ENCODE assay signal across 8 cellular contexts in the genomic region with DNA sequence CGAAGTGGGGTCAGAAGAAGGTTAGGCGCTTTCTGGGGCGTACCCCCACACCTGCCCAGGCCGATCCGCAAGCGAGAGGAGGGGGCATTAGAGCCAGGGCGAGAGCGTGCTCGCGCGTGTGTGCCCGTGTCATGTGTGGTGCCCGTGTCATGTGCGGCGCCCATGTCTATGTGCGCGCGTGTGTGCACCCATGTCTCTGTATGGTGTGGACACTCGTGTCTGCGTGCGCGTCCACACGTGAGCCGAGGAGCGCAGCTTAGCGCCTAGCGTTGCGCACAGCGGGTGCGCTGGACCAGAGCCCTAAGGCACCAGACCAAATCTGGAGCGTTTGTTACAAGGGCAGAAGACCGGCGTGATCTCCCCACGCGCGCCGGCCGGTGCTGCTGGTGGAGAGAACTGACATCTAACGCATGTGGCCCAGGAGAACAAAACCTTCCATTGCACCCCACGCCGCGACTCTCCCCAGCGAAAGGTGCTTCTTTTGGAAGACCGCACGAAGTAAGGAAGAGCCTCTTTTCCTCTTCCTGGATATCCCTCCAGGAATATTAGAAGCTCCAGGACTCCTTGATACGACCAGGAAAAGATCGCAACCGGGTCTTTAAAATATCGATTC. TPM values are rescaled to one million over a fixed set of nuclear protein-coding genes. Genes with fewer than 3 reads are reported as not detected.
A peak's percentile ranks its signal among the peaks of the same experiment; 100 is the strongest.
DNase-seq lines count a peak whose midpoint lies in the region; TF ChIP-seq lines count a peak whose summit lies in the region.

No MANE protein-coding gene starts in this region.

- H3K4me2 ChIP-seq in OCI-LY7 (ENCODE audit: low read length), result no peak overlapping the region

- POLR2A ChIA-PET in HEK293 (lab: Yijun Ruan, JAX), result interaction anchor here (1.0 to 4.0 kb wide), 2 partner anchors 71 to 197 kb away, joined by 3 to 26 read pairs; a partner anchor contains a TSS
- POLR2A ChIA-PET in OCI-LY7 (lab: Charles Lee), result interaction anchor here (0.7 kb wide), 1 partner anchor 63 kb away, joined by 3 read pairs; no protein-coding TSS in a partner anchor

- H3K4me3 ChIP-seq in GM06990 (replicated peaks; ENCODE audit: low read depth, low read length), result peak overlapping the region; percentile 76
- peak overlapping the region; percentile 67 for H3K4me3 ChIP-seq in HEK293 (ENCODE audit: low read depth, low read length)
- H3K4me3 ChIP-seq in OCI-LY7 (ENCODE audit: low read depth, low read length, poor library complexity, severe bottlenecking), result no peak overlapping the region

- no peak overlapping the region; the same call in 1 of the 2 replicates for H3K27ac ChIP-seq in HEK293 (ENCODE audit: extremely low read depth, low read depth, low read length)
- H3K27ac ChIP-seq in OCI-LY7 (ENCODE audit: low read depth, low read length, poor library complexity, severe bottlenecking), result no peak overlapping the region

- H3K27me3 ChIP-seq in GM06990 (replicated peaks; ENCODE audit: control insufficient read depth, insufficient read depth, low read length), result no peaks in the 10 kb centered on the region

- BruUV-seq in OCI-LY7 (replicated peaks; lab: Mats Ljungman, UMichigan), result no TSS peak

- H3K9me3 ChIP-seq in HEK293 (ENCODE audit: control insufficient read depth, insufficient read depth, low read depth, low read length) (no peaks in the 10 kb centered on the region), OCI-LY7 (ENCODE audit: low read length) (no peaks in the 10 kb centered on the region)

- DNase-seq in GM06990 (ENCODE audit: extremely low read depth, insufficient read length) (peak; percentile 49), NCI-H748 treated with DMSO at 0.1 percent for 48 hours (lab: John Stamatoyannopoulos, UW) (peak; percentile 40), amygdala (lab: John Stamatoyannopoulos, UW) (peak in 47 of 56 donors; percentile 13 to 75 (median 43)), hepatic stellate cell (ENCODE audit: low spot score) (peak; percentile 24), retina (peak; percentile 77), NCI-H774 (lab: John Stamatoyannopoulos, UW) (no peak), OCI-LY7 (ENCODE audit: low spot score) (no peak)

- H3K9me2 ChIP-seq in OCI-LY7 (ENCODE audit: insufficient read depth, low read length), result no peaks in the 10 kb centered on the region

- H3K36me3 ChIP-seq in GM06990 (ENCODE audit: control insufficient read depth, insufficient read depth, low read length), result no peaks in the 10 kb centered on the region
- no peaks in the 10 kb centered on the region for H3K36me3 ChIP-seq in HEK293 (ENCODE audit: control insufficient read depth in 2 of 2, insufficient read depth in 1 of 2, low read length in 2 of 2)
- no peaks in the 10 kb centered on the region for H3K36me3 ChIP-seq in OCI-LY7 (ENCODE audit: insufficient read depth, low read length)

- intact Hi-C loops in OCI-LY7 (cut with micrococcal nuclease; ENCODE audit: unreplicated experiment), result no loop called here

- no peaks in the 10 kb centered on the region for H3K79me2 ChIP-seq in OCI-LY7 (ENCODE audit: insufficient read depth, low read depth, low read length)

- CTCF ChIA-PET in HEK293 (lab: Yijun Ruan, JAX), result interaction anchor here (0.6 to 1.0 kb wide), 5 partner anchors 27 to 284 kb away, joined by 3 read pairs; no protein-coding TSS in a partner anchor
- CTCF ChIA-PET in OCI-LY7 (lab: Charles Lee; ENCODE audit: unreplicated experiment), result interaction anchor here (0.6 kb wide), 1 partner anchor 418 kb away, joined by 3 read pairs; no protein-coding TSS in a partner anchor

- H3K4me1 ChIP-seq in HEK293 (ENCODE audit: control insufficient read depth, insufficient read depth, low read length) (no peaks in the 10 kb centered on the region; the same call in 1 of the 2 replicates), OCI-LY7 (ENCODE audit: insufficient read depth, low read length, poor library complexity, severe bottlenecking) (no peaks in the 10 kb centered on the region)

- H2AFZ ChIP-seq in OCI-LY7 (ENCODE audit: low read length), result no peak overlapping the region

- no peaks in the 10 kb centered on the region for H4K20me1 ChIP-seq in OCI-LY7 (ENCODE audit: insufficient read depth, low read length)

- TF ChIP-seq CTCF in GM06990 (IDR thresholded peaks at IDR 0.05; ENCODE audit: insufficient read depth, low read length, poor library complexity, severe bottlenecking), result no peak
- no peak for TF ChIP-seq CTCF in HEK293 (tag by site-specific recombination; IDR thresholded peaks at IDR 0.05)
- TF ChIP-seq CTCF in OCI-LY7 (conservative IDR thresholded peaks at IDR 0.05; ENCODE audit: low read length), result no peak

TF ChIP-seq in HEK293, 187 proteins besides CTCF, POLR2A, EP300 and RAD21 (continues in another document):
- TF ChIP-seq ZNF747 (tag by site-specific recombination; IDR thresholded peaks at IDR 0.05) (no peak), ZBTB7A (tag by site-specific recombination; IDR thresholded peaks at IDR 0.05; ENCODE audit: low read depth) (0 out of 2 replicates have a peak, but pooled peaks have one; percentile 43), ZNF660 (tag by site-specific recombination; IDR thresholded peaks at IDR 0.05) (0 out of 2 replicates have a peak, but pooled peaks have one; percentile 9), YY1 (tag by site-specific recombination; IDR thresholded peaks at IDR 0.05) (no peak), GLI4 (tag by site-specific recombination; IDR thresholded peaks at IDR 0.05) (0 out of 2 replicates have a peak, but pooled peaks have one; percentile 35), MYNN (tag by site-specific recombination; IDR thresholded peaks at IDR 0.05; ENCODE audit: borderline replicate concordance) (peak; percentile 52; the same call in 1 of the 2 replicates), IKZF3 (tag by site-specific recombination; IDR thresholded peaks at IDR 0.05) (peak; percentile 84), ZNF548 (tag by site-specific recombination; IDR thresholded peaks at IDR 0.05) (no peak), ZNF610 (tag by site-specific recombination; IDR thresholded peaks at IDR 0.05; ENCODE audit: borderline replicate concordance) (peak; percentile 21; the same call in 1 of the 2 replicates), ZNF266 (tag by site-specific recombination; IDR thresholded peaks at IDR 0.05; ENCODE audit: low read depth) (no peak), ZNF2 (tag by site-specific recombination; IDR thresholded peaks at IDR 0.05) (peak; percentile 69), KLF1 (tag by site-specific recombination; IDR thresholded peaks at IDR 0.05) (0 out of 2 replicates have a peak, but pooled peaks have one; percentile 25), ZEB2 (tag by site-specific recombination; IDR thresholded peaks at IDR 0.05) (peak; percentile 39; the same call in 1 of the 2 replicates), ZNF404 (tag by site-specific recombination; IDR thresholded peaks at IDR 0.05) (no peak), ZNF221 (tag by site-specific recombination; IDR thresholded peaks at IDR 0.05; ENCODE audit: borderline replicate concordance) (no peak)
- TF ChIP-seq, protein P1, sequence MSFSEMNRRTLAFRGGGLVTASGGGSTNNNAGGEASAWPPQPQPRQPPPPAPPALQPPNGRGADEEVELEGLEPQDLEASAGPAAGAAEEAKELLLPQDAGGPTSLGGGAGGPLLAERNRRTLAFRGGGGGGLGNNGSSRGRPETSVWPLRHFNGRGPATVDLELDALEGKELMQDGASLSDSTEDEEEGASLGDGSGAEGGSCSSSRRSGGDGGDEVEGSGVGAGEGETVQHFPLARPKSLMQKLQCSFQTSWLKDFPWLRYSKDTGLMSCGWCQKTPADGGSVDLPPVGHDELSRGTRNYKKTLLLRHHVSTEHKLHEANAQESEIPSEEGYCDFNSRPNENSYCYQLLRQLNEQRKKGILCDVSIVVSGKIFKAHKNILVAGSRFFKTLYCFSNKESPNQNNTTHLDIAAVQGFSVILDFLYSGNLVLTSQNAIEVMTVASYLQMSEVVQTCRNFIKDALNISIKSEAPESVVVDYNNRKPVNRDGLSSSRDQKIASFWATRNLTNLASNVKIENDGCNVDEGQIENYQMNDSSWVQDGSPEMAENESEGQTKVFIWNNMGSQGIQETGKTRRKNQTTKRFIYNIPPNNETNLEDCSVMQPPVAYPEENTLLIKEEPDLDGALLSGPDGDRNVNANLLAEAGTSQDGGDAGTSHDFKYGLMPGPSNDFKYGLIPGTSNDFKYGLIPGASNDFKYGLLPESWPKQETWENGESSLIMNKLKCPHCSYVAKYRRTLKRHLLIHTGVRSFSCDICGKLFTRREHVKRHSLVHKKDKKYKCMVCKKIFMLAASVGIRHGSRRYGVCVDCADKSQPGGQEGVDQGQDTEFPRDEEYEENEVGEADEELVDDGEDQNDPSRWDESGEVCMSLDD (tag by site-specific recombination; IDR thresholded peaks at IDR 0.05), result peak; percentile 87; the same call in 1 of the 2 replicates
- TF ChIP-seq, protein P2, sequence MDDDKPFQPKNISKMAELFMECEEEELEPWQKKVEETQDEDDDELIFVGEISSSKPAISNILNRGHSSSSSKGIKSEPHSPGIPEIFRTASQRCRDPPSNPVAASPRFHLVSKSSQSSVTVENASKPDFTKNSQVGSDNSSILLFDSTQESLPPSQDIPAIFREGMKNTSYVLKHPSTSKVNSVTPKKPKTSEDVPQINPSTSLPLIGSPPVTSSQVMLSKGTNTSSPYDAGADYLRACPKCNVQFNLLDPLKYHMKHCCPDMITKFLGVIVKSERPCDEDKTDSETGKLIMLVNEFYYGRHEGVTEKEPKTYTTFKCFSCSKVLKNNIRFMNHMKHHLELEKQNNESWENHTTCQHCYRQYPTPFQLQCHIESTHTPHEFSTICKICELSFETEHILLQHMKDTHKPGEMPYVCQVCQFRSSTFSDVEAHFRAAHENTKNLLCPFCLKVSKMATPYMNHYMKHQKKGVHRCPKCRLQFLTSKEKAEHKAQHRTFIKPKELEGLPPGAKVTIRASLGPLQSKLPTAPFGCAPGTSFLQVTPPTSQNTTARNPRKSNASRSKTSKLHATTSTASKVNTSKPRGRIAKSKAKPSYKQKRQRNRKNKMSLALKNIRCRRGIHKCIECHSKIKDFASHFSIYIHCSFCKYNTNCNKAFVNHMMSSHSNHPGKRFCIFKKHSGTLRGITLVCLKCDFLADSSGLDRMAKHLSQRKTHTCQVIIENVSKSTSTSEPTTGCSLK (tag by site-specific recombination; IDR thresholded peaks at IDR 0.05), result 0 out of 2 replicates have a peak, but pooled peaks have one; percentile 54

RNA-seq across cellular contexts. Expression of a gene that starts 0.6 kb away (rescaled TPM):
- total RNA-seq in OCI-LY7 (2014; rRNA removed; shearing (Covaris generic)), result 0.10 and 0.41 TPM in 2 replicates
- 0.68 TPM in 1 of 2 replicates, not detected in the other for total RNA-seq in OCI-LY7 (2022)

Comparison
In these comparisons a context has a peak if more than half of its experiments do, and no peak if none do; other contexts are left out.
1. DNase-seq: peak in GM06990 (single experiment), NCI-H748 treated with DMSO at 0.1 percent for 48 hours (single experiment), amygdala (47 of 56), hepatic stellate cell (single experiment) and retina (single experiment); none in NCI-H774 (single experiment) and OCI-LY7 (single experiment).